Comparison of ENCODE assay signal across 22 cellular contexts in genomic region chr3:184052773-184053172, GRCh38. TPM values are rescaled to one million over a fixed set of nuclear protein-coding genes. Genes with fewer than 3 reads are reported as not detected.
A peak's percentile ranks its signal among the peaks of the same experiment; 100 is the strongest.
DNase-seq lines count a peak whose midpoint lies in the region; ATAC-seq and TF ChIP-seq lines count a peak whose summit lies in the region.
"Had no signal": no experiment of that assay in that cellular context is flagged by ENCODE, and none has a peak within 500 bp of the region (broad histone marks: within the 10 kb centered on the region; RNA-seq: fewer than 3 reads in every experiment).

TSS of gene HTR3C (plus strand) at chr3:184053047. CDS start at chr3:184053081, 34 bp downstream.

- intact Hi-C loops in Panc1 (cut with micrococcal nuclease; ENCODE audit: unreplicated experiment) (no loop called here), upper lobe of right lung (cut with DNase I) (no loop called here)

- no peaks in the 10 kb centered on the region for H3K4me1 Mint-ChIP-seq in activated CD4-positive, alpha-beta T cell treated with anti-CD3 and anti-CD28 coated beads, Interleukin-2, amount 10 ng/mL, durations not matched to agents 7 days and 5 days
- H3K4me1 Mint-ChIP-seq: CD4-positive, CD25-positive, alpha-beta regulatory T cell; CD8-positive, alpha-beta memory T cell had no signal

- in situ Hi-C loops in Panc1 (cut with HindIII; ENCODE audit: low pct_unique_long_range_greater_than_20kb, low sequenced_read_pairs) = no loop called here

- H3K4me3 ChIP-seq in Panc1 (ENCODE audit: low read depth in 2 of 2, low read length in 2 of 2) (0 out of 4 replicates have a peak within 1 kb of the TSS, but pooled peaks of 1 of the 2 experiments have one; percentile 6), upper lobe of right lung (no peak within 1 kb of the TSS)
- H3K4me3 ChIP-seq: BLaER1 had no signal

- no peak within 1 kb of the TSS for H3K4me3 Mint-ChIP-seq in activated CD4-positive, alpha-beta T cell treated with anti-CD3 and anti-CD28 coated beads, Interleukin-2, amount 10 ng/mL, durations not matched to agents 7 days and 5 days
- H3K4me3 Mint-ChIP-seq: CD4-positive, alpha-beta memory T cell; CD4-positive, CD25-positive, alpha-beta regulatory T cell; CD8-positive, alpha-beta memory T cell had no signal

- no TSS peak for BruUV-seq in Panc1 (replicated peaks; lab: Mats Ljungman, UMichigan)

- POLR2A ChIA-PET in Panc1 (lab: Charles Lee) = no interaction called here
- POLR2A ChIA-PET in activated CD4-positive, alpha-beta T cell treated with anti-CD3 and anti-CD28 coated beads, Interleukin-2, amount 10 ng/mL, durations not matched to agents 7 days and 5 days (lab: Charles Lee) = no interaction called here

- peaks cover 2% of the 10 kb centered on the region for H3K27me3 Mint-ChIP-seq in activated CD4-positive, alpha-beta T cell treated with anti-CD3 and anti-CD28 coated beads, Interleukin-2, amount 10 ng/mL, durations not matched to agents 7 days and 5 days
- H3K27me3 Mint-ChIP-seq: CD4-positive, CD25-positive, alpha-beta regulatory T cell had no signal

- CTCF ChIA-PET in Panc1 (lab: Charles Lee) = no interaction called here
- CTCF ChIA-PET in activated CD4-positive, alpha-beta T cell treated with anti-CD3 and anti-CD28 coated beads, Interleukin-2, amount 10 ng/mL, durations not matched to agents 7 days and 5 days (lab: Charles Lee) = no interaction called here

- no peaks in the 10 kb centered on the region for H3K36me3 Mint-ChIP-seq in activated CD4-positive, alpha-beta T cell treated with anti-CD3 and anti-CD28 coated beads, Interleukin-2, amount 10 ng/mL, durations not matched to agents 7 days and 5 days (ENCODE audit: low read depth)
- H3K36me3 Mint-ChIP-seq: CD14-positive monocyte; CD4-positive, alpha-beta memory T cell; CD4-positive, CD25-positive, alpha-beta regulatory T cell; CD8-positive, alpha-beta memory T cell had no signal

- ATAC-seq in Panc1 (0 out of 2 replicates have a peak, but pooled peaks have one; percentile 13), esophagus mucosa (peak; percentile 52), upper lobe of right lung (peak; percentile 31)

- H3K27me3 ChIP-seq in Panc1 (ENCODE audit: control insufficient read depth, insufficient read depth, low read length) = 0 out of 2 replicates have a peak, but pooled peaks cover 3% of the 10 kb centered on the region
- H3K27me3 ChIP-seq in upper lobe of right lung = no peaks in the 10 kb centered on the region
- H3K27me3 ChIP-seq: BLaER1 had no signal

- no peak for DNase-seq in Panc1 (ENCODE audit: low read depth, low spot score)
- no peak for DNase-seq in upper lobe of right lung
- DNase-seq in activated CD4-positive, alpha-beta T cell treated with anti-CD3 and anti-CD28 coated beads, Interleukin-2, amount 10 ng/mL, durations not matched to agents 7 days and 5 days = no peak
- DNase-seq in OCI-M2 (lab: John Stamatoyannopoulos, UW; ENCODE audit: unreplicated experiment) = no peak
- no peak for DNase-seq in DMS153 treated with DMSO at 0.1 percent for 48 hours (lab: John Stamatoyannopoulos, UW; ENCODE audit: unreplicated experiment)
- DNase-seq: 8988T; ACHN; BE2C; C1 segment of cervical spinal cord; CD4-positive, alpha-beta memory T cell; CD4-positive, CD25-positive, alpha-beta regulatory T cell; CD8-positive, alpha-beta memory T cell; COR-L47; DMS 273 treated with DMSO at 0.1 percent for 48 hours; DMS153; DMS79 treated with DMSO at 0.1 percent for 48 hours; GF-D8 had no signal

- no peaks in the 10 kb centered on the region for H3K9me3 Mint-ChIP-seq in activated CD4-positive, alpha-beta T cell treated with anti-CD3 and anti-CD28 coated beads, Interleukin-2, amount 10 ng/mL, durations not matched to agents 7 days and 5 days
- H3K9me3 Mint-ChIP-seq: CD14-positive monocyte; CD4-positive, CD25-positive, alpha-beta regulatory T cell; CD8-positive, alpha-beta memory T cell had no signal

- no peak within 1 kb of the TSS for H3K27ac Mint-ChIP-seq in activated CD4-positive, alpha-beta T cell treated with anti-CD3 and anti-CD28 coated beads, Interleukin-2, amount 10 ng/mL, durations not matched to agents 7 days and 5 days
- H3K27ac Mint-ChIP-seq: CD4-positive, alpha-beta memory T cell; CD4-positive, CD25-positive, alpha-beta regulatory T cell; CD8-positive, alpha-beta memory T cell had no signal

- no peaks in the 10 kb centered on the region for H3K36me3 ChIP-seq in Panc1 (ENCODE audit: control insufficient read depth, insufficient read depth, low read length)
- no peaks in the 10 kb centered on the region for H3K36me3 ChIP-seq in upper lobe of right lung
- H3K36me3 ChIP-seq: BE2C, BLaER1 had no signal

- H3K4me1 ChIP-seq in Panc1 (ENCODE audit: control insufficient read depth, insufficient read depth, low read length) = no peaks in the 10 kb centered on the region
- no peaks in the 10 kb centered on the region for H3K4me1 ChIP-seq in upper lobe of right lung
- H3K4me1 ChIP-seq: BE2C had no signal

- H3K9me3 ChIP-seq in Panc1 (ENCODE audit: control insufficient read depth, insufficient read depth, low read depth, low read length) = no peaks in the 10 kb centered on the region
- H3K9me3 ChIP-seq in upper lobe of right lung = no peaks in the 10 kb centered on the region
- H3K9me3 ChIP-seq: BE2C, BLaER1 had no signal

- no peak for TF ChIP-seq CTCF in Panc1 (IDR thresholded peaks at IDR 0.05)
- no peak for TF ChIP-seq CTCF in upper lobe of right lung (IDR thresholded peaks at IDR 0.05)

- H3K27ac ChIP-seq in Panc1 (ENCODE audit: low read length) = no peak within 1 kb of the TSS
- H3K27ac ChIP-seq in upper lobe of right lung = no peak within 1 kb of the TSS
- H3K27ac ChIP-seq: BLaER1 had no signal

RNA-seq across cellular contexts. Expression of gene HTR3C, which starts in this region (rescaled TPM):
- total RNA-seq in Panc1 (2021; ENCODE audit: unreplicated experiment) = not detected
- polyA plus RNA-seq in Panc1 (2012; ENCODE audit: insufficient read length) = not detected
- total RNA-seq in esophagus mucosa = not detected
- total RNA-seq in upper lobe of right lung = not detected
- not detected for total RNA-seq in activated CD4-positive, alpha-beta T cell treated with anti-CD3 and anti-CD28 coated beads, Interleukin-2, amount 10 ng/mL, durations not matched to agents 7 days and 5 days
- total RNA-seq: A673; CD4-positive, alpha-beta memory T cell; CD4-positive, CD25-positive, alpha-beta regulatory T cell; CD8-positive, alpha-beta memory T cell had no signal
- polyA plus RNA-seq: AG04450; CD14-positive monocyte; CD4-positive, alpha-beta memory T cell; CD4-positive, CD25-positive, alpha-beta regulatory T cell; CD8-positive, alpha-beta memory T cell had no signal

Comparison
In these comparisons a context has a peak if more than half of its experiments do, and no peak if none do; other contexts are left out.
1. Peak in ATAC-seq in Panc1; RNA of the gene not detected or under 1 TPM.
2. Peak in ATAC-seq in esophagus mucosa; RNA of the gene not detected or under 1 TPM.
3. Peak in ATAC-seq in upper lobe of right lung; RNA of the gene not detected or under 1 TPM.